26 cellular contexts compared by ENCODE assay signal in the genomic region with DNA sequence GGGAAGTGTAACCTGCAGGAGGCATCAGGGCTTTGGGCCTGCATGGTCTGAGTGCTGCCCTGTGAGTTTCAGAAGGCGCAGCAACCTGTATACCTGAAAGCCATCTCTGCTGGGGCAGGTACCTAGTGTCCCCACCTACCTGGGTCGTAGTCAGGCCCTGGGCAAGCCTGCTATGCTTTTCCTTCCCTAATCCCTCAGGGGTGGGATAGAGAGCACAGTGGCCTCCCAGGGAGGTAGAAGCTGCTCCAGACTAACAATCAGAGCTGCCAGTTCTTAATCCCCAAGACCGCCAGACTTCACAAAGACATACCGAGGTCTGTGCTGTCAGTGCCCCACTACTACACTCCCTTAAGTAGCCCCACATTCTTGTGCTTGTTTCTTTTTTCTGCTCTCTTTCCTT. TPM values are rescaled to one million over a fixed set of nuclear protein-coding genes. Genes with fewer than 3 reads are reported as not detected.
DNase-seq lines count a peak whose midpoint lies in the region; ATAC-seq, FAIRE-seq and TF ChIP-seq lines count a peak whose summit lies in the region.
"Had no signal": no experiment of that assay in that cellular context is flagged by ENCODE, and none has a peak within 500 bp of the region (broad histone marks: within the 10 kb centered on the region; RNA-seq: fewer than 3 reads in every experiment).

No MANE protein-coding gene starts in this region.

- peak; percentile 20 for ATAC-seq in Right ventricle myocardium inferior
- peak; percentile 95 for ATAC-seq in WTC11
- ATAC-seq: activated CD4-positive, alpha-beta T cell treated with anti-CD3 and anti-CD28 coated beads for 36 hours; activated CD8-positive, alpha-beta memory T cell treated with anti-CD3 and anti-CD28 coated beads, Interleukin-2, amount 10 ng/mL, durations not matched to agents 7 days and 5 days; activated naive CD8-positive, alpha-beta T cell treated with anti-CD3 and anti-CD28 coated beads, Interleukin-2, amount 50 U/mL, for 24 hours; activated T-helper 17 cell treated with anti-CD3 and anti-CD28 coated beads, Interleukin-2, amount 50 U/mL, for 72 hours; esophagus mucosa; natural killer cell had no signal

- CTCF ChIA-PET in WTC11 (lab: Charles Lee), result interaction anchor here (0.8 kb wide), 1 partner anchor 199 kb away, joined by 3 read pairs; no protein-coding TSS in a partner anchor

- intact Hi-C loops in Right ventricle myocardium inferior (cut with DNase I) (no loop called here), tibial artery (cut with DNase I; ENCODE audit: low total_unique reads) (no loop called here)

- peaks cover 19% of the 10 kb centered on the region for H3K36me3 Mint-ChIP-seq in WTC11

- H3K27me3 ChIP-seq in right atrium auricular region (no peaks in the 10 kb centered on the region), keratinocyte (ENCODE audit: control insufficient read depth, extremely low read depth, insufficient read depth, low read length) (no peaks in the 10 kb centered on the region), tibial artery (no peaks in the 10 kb centered on the region)
- H3K27me3 ChIP-seq: cardiac muscle cell, suprapubic skin had no signal

- peak overlapping the region; percentile 32; the same call in 1 of the 2 replicates for H3K27ac Mint-ChIP-seq in WTC11
- H3K27ac Mint-ChIP-seq: activated CD4-positive, alpha-beta T cell treated with anti-CD3 and anti-CD28 coated beads for 36 hours; activated CD8-positive, alpha-beta memory T cell treated with anti-CD3 and anti-CD28 coated beads, Interleukin-2, amount 10 ng/mL, durations not matched to agents 7 days and 5 days; activated naive CD8-positive, alpha-beta T cell treated with anti-CD3 and anti-CD28 coated beads, Interleukin-2, amount 50 U/mL, for 24 hours; activated T-helper 17 cell treated with anti-CD3 and anti-CD28 coated beads, Interleukin-2, amount 50 U/mL, for 72 hours had no signal

- H3K9me1 ChIP-seq in keratinocyte (ENCODE audit: control insufficient read depth, extremely low read depth, insufficient read depth, low read length), result no peaks in the 10 kb centered on the region

- no peak overlapping the region for H2AFZ ChIP-seq in keratinocyte (ENCODE audit: control insufficient read depth, low read length)
- H2AFZ ChIP-seq: GM23248 had no signal

- H3K36me3 ChIP-seq in right atrium auricular region, result no peaks in the 10 kb centered on the region
- no peaks in the 10 kb centered on the region for H3K36me3 ChIP-seq in keratinocyte (ENCODE audit: control insufficient read depth in 2 of 2, extremely low read depth in 1 of 2, insufficient read depth in 2 of 2, low read length in 2 of 2)
- H3K36me3 ChIP-seq in tibial artery, result peaks cover 18 to 21% (median 19%) of the 10 kb centered on the region in 3 donors
- H3K36me3 ChIP-seq: cardiac muscle cell, prostate gland had no signal

- H3K27me3 Mint-ChIP-seq in WTC11 (ENCODE audit: low read depth), result no peaks in the 10 kb centered on the region
- H3K27me3 Mint-ChIP-seq: activated CD4-positive, alpha-beta T cell treated with anti-CD3 and anti-CD28 coated beads for 36 hours; activated CD8-positive, alpha-beta memory T cell treated with anti-CD3 and anti-CD28 coated beads, Interleukin-2, amount 10 ng/mL, durations not matched to agents 7 days and 5 days; activated naive CD8-positive, alpha-beta T cell treated with anti-CD3 and anti-CD28 coated beads, Interleukin-2, amount 50 U/mL, for 24 hours; activated T-helper 17 cell treated with anti-CD3 and anti-CD28 coated beads, Interleukin-2, amount 50 U/mL, for 72 hours had no signal

- no peak overlapping the region for H3K9ac ChIP-seq in keratinocyte (ENCODE audit: control insufficient read depth, extremely low read depth, insufficient read depth, low read length)
- H3K9ac ChIP-seq: GM23248 had no signal

- H3K9me3 ChIP-seq in right atrium auricular region (peaks cover 6 to 25% of the 10 kb centered on the region in 2 donors), keratinocyte (ENCODE audit: control insufficient read depth, low read depth, low read length) (no peaks in the 10 kb centered on the region), tibial artery (peaks cover 0 to 15% (median 4%) of the 10 kb centered on the region in 3 donors)
- H3K9me3 ChIP-seq: prostate gland had no signal

- H3K4me3 Mint-ChIP-seq in WTC11, result no peak overlapping the region
- H3K4me3 Mint-ChIP-seq: activated CD4-positive, alpha-beta T cell treated with anti-CD3 and anti-CD28 coated beads for 36 hours; activated CD8-positive, alpha-beta memory T cell treated with anti-CD3 and anti-CD28 coated beads, Interleukin-2, amount 10 ng/mL, durations not matched to agents 7 days and 5 days; activated naive CD8-positive, alpha-beta T cell treated with anti-CD3 and anti-CD28 coated beads, Interleukin-2, amount 50 U/mL, for 24 hours; activated T-helper 17 cell treated with anti-CD3 and anti-CD28 coated beads, Interleukin-2, amount 50 U/mL, for 72 hours; immature natural killer cell; natural killer cell had no signal

- peaks cover 73% of the 10 kb centered on the region for H3K79me2 ChIP-seq in keratinocyte (ENCODE audit: control insufficient read depth, insufficient read depth, low read length)

- H3K4me3 ChIP-seq in right atrium auricular region, result no peak overlapping the region
- no peak overlapping the region for H3K4me3 ChIP-seq in keratinocyte (ENCODE audit: control insufficient read depth in 2 of 3, extremely low read depth in 1 of 3, insufficient read depth in 2 of 3, low read depth in 1 of 3, low read length in 3 of 3)
- H3K4me3 ChIP-seq in tibial artery, result no peak overlapping the region
- H3K4me3 ChIP-seq: cardiac muscle cell, GM23248, prostate gland, suprapubic skin had no signal

- peak; percentile 56 for FAIRE-seq in keratinocyte (lab: Jason Lieb, UNC)
- FAIRE-seq: small intestine had no signal

- H4K20me1 ChIP-seq in keratinocyte (ENCODE audit: control insufficient read depth, extremely low read depth, insufficient read depth, low read length), result peaks cover 5% of the 10 kb centered on the region

- no peak for DNase-seq in Right ventricle myocardium inferior (ENCODE audit: missing footprints)
- no peak for DNase-seq in right atrium auricular region (ENCODE audit: low spot score)
- peak; percentile 40 for DNase-seq in WTC11 (ENCODE audit: low spot score)
- no peak for DNase-seq in keratinocyte (ENCODE audit: low read depth, low spot score)
- no peak for DNase-seq in tibial artery
- DNase-seq in GM19240 (ENCODE audit: insufficient read length, low spot score), result no peak
- DNase-seq in NCI-H774 (lab: John Stamatoyannopoulos, UW), result no peak
- DNase-seq in A172 (ENCODE audit: low spot score), result no peak
- DNase-seq: activated CD4-positive, alpha-beta T cell treated with anti-CD3 and anti-CD28 coated beads for 36 hours; activated CD8-positive, alpha-beta memory T cell treated with anti-CD3 and anti-CD28 coated beads, Interleukin-2, amount 10 ng/mL, durations not matched to agents 7 days and 5 days; activated naive CD8-positive, alpha-beta T cell treated with anti-CD3 and anti-CD28 coated beads, Interleukin-2, amount 50 U/mL, for 24 hours; DMS53; immature natural killer cell; natural killer cell; NCI-H1048; NCI-H2029 treated with DMSO at 0.1 percent for 48 hours; NCI-H510A treated with DMSO at 0.1 percent for 48 hours; small intestine; stimulated activated CD4-positive, alpha-beta T cell treated with anti-CD3 and anti-CD28 coated beads, Interleukin-4, amount 100 ng/mL, for 4 hours had no signal

- H3K27ac ChIP-seq in right atrium auricular region (no peak overlapping the region), keratinocyte (ENCODE audit: control insufficient read depth, insufficient read depth, low read length) (no peak overlapping the region), tibial artery (peak overlapping the region; percentile 0 to 7)
- H3K27ac ChIP-seq: C4-2B, cardiac muscle cell, GM23248, prostate gland, suprapubic skin had no signal

- no peak overlapping the region for H3K4me2 ChIP-seq in keratinocyte (ENCODE audit: control insufficient read depth, extremely low read depth, insufficient read depth, low read depth, low read length)

- H3K4me1 Mint-ChIP-seq in WTC11, result peaks cover 29% of the 10 kb centered on the region

- dilution Hi-C loops in keratinocyte (cut with MboI; ENCODE audit: extremely low pct_ligation_motif_present, low sequenced_read_pairs), result no loop called here

- POLR2A ChIA-PET in WTC11 (lab: Charles Lee), result interaction anchor here (0.5 to 0.6 kb wide), 2 partner anchors 12 to 124 kb away, joined by 3 to 6 read pairs; no protein-coding TSS in a partner anchor

- no peak for TF ChIP-seq CTCF in right atrium auricular region (IDR thresholded peaks at IDR 0.05)
- no peak for TF ChIP-seq CTCF in WTC11 (IDR thresholded peaks at IDR 0.05)
- no peak for TF ChIP-seq CTCF in keratinocyte (optimal IDR thresholded peaks at IDR 0.05 in 1 of 3, IDR thresholded peaks at IDR 0.05 in 1 of 3, conservative IDR thresholded peaks at IDR 0.05 in 1 of 3; ENCODE audit: extremely low read depth in 1 of 3, insufficient read depth in 2 of 3, low read length in 3 of 3)
- TF ChIP-seq CTCF in tibial artery (IDR thresholded peaks at IDR 0.05), result no peak

- H3K4me1 ChIP-seq in right atrium auricular region (peaks cover 0 to 35% of the 10 kb centered on the region in 2 donors), keratinocyte (ENCODE audit: control insufficient read depth, extremely low read depth, insufficient read depth, low read length) (peaks cover 16% of the 10 kb centered on the region), tibial artery (peaks cover 0 to 49% (median 12%) of the 10 kb centered on the region in 4 donors)
- H3K4me1 ChIP-seq: prostate gland had no signal

- peaks cover 9% of the 10 kb centered on the region for H3K9me3 Mint-ChIP-seq in WTC11

RNA-seq across cellular contexts. Expression of gene PTEN, which starts 52.0 kb away (rescaled TPM):
- total RNA-seq in Right ventricle myocardium inferior (54.6 TPM), right atrium auricular region (10 to 100 TPM; 46.5 to 55.9 TPM), WTC11 (2021) (44.5 to 54.2 TPM (median 45.6 TPM) in 3 replicates)
- 11.7 to 39.4 TPM (median 23.8 TPM) in 3 replicates for polyA plus RNA-seq in keratinocyte
- polyA plus RNA-seq in keratinocyte (2011; ENCODE audit: low read depth), result 134 TPM
- polyA plus RNA-seq in keratinocyte (2011; cell fraction: cytosol; rRNA removed), result 14.0 and 23.4 TPM in 2 replicates
- polyA plus RNA-seq in keratinocyte (2011; cell fraction: nucleus; rRNA removed), result 11.7 and 16.1 TPM in 2 replicates
- 26.8 and 38.1 TPM in 2 replicates for polyA plus RNA-seq in keratinocyte (2012; ENCODE audit: low replicate concordance)
- 11.7 to 85.4 TPM (median 37.7 TPM) in 3 replicates for polyA minus RNA-seq in keratinocyte
- polyA minus RNA-seq in keratinocyte (2011; cell fraction: cytosol; rRNA and poly(A)+ RNA removed), result 33.4 TPM
- polyA minus RNA-seq in keratinocyte (2011; cell fraction: nucleus; rRNA and poly(A)+ RNA removed), result 40.6 and 51.3 TPM in 2 replicates
- total RNA-seq in A172 (2014; rRNA removed; shearing (Covaris generic)), result 11.3 and 11.6 TPM in 2 replicates

RNA-seq across cellular contexts. Expression of gene KLLN, which starts 52.1 kb away (rescaled TPM):
- total RNA-seq in Right ventricle myocardium inferior (0.27 TPM), right atrium auricular region (under 1 TPM; 0.28 to 0.56 TPM), WTC11 (2021) (0.52 to 1.1 TPM (median 1.0 TPM) in 3 replicates)
- polyA plus RNA-seq in keratinocyte, result 0.10 to 0.31 TPM (median 0.16 TPM) in 3 replicates
- 0.12 TPM for polyA plus RNA-seq in keratinocyte (2011; ENCODE audit: low read depth)
- polyA plus RNA-seq in keratinocyte (2011; cell fraction: cytosol; rRNA removed), result 0.17 and 0.22 TPM in 2 replicates
- 0.16 and 0.17 TPM in 2 replicates for polyA plus RNA-seq in keratinocyte (2011; cell fraction: nucleus; rRNA removed)
- 0.13 and 0.25 TPM in 2 replicates for polyA plus RNA-seq in keratinocyte (2012; ENCODE audit: low replicate concordance)
- 0.10 to 0.35 TPM (median 0.26 TPM) in 3 replicates for polyA minus RNA-seq in keratinocyte
- 0.58 TPM for polyA minus RNA-seq in keratinocyte (2011; cell fraction: cytosol; rRNA and poly(A)+ RNA removed)
- 0.16 and 0.32 TPM in 2 replicates for polyA minus RNA-seq in keratinocyte (2011; cell fraction: nucleus; rRNA and poly(A)+ RNA removed)
- total RNA-seq in A172 (2014; rRNA removed; shearing (Covaris generic)), result 0.41 and 0.43 TPM in 2 replicates

Comparison
In these comparisons a context has a peak if more than half of its experiments do, and no peak if none do; other contexts are left out.
1. H3K27ac ChIP-seq: peak in tibial artery (2 of 2); none in right atrium auricular region (0 of 2) and keratinocyte (single experiment).